In the genomic region with DNA sequence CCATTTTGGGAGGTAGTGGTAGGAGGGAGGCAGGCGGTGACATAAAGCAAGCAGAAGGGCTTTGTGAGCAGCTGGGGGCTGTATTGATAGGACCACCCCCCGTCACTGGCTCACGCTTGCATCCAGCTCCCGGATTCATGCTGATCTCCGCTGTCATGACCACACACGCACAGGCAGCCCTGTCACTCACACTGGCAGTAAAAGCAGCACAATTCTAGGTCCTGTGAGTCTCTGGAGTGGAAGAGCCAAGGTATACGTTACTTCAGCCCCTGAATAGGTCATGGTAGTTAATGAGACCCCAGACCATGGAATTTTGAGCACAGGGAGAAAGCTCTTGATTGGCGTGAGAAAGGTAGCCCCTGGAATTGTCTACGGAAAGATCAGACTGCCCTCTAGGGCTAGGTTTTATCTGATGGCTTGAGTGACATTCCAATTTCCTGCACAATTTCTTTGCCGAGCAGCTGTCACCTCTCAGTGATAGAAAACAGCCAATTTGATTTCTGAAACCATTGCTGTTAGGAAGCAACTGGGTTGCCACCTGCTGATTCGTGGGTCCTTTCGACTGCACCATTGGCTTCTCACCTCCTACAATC, we compare ENCODE assay signal across 1 cellular context.
TF ChIP-seq lines count a peak whose summit lies in the region.

No MANE protein-coding gene starts in this region.

TF ChIP-seq in HepG2, 621 proteins besides CTCF, POLR2A, EP300 and RAD21:
- no peak for TF ChIP-seq GLI4 (CRISPR knock-in tag; IDR thresholded peaks at IDR 0.05; ENCODE audit: borderline replicate concordance)
- TF ChIP-seq KLF11 (CRISPR knock-in tag; IDR thresholded peaks at IDR 0.05), result no peak
- TF ChIP-seq SOX13 (IDR thresholded peaks at IDR 0.05), result no peak
- TF ChIP-seq SOX13 (CRISPR knock-in tag; conservative IDR thresholded peaks at IDR 0.05 in 1 of 2, IDR thresholded peaks at IDR 0.05 in 1 of 2), result no peak
- TF ChIP-seq SNRNP70 (IDR thresholded peaks at IDR 0.05; ENCODE audit: low read depth, low read length), result no peak
- no peak for TF ChIP-seq ZNF713 (CRISPR knock-in tag; IDR thresholded peaks at IDR 0.05)
- no peak for TF ChIP-seq NR3C1 (CRISPR knock-in tag; IDR thresholded peaks at IDR 0.05)
